In genomic region chr6:116072368-116072767, GRCh38 we compare ENCODE assay signal across 26 cellular contexts. TPM values are rescaled to one million over a fixed set of nuclear protein-coding genes. Genes with fewer than 3 reads are reported as not detected.
DNase-seq lines count a peak whose midpoint lies in the region; ATAC-seq and TF ChIP-seq lines count a peak whose summit lies in the region.
"Had no signal": no experiment of that assay in that cellular context is flagged by ENCODE, and none has a peak within 500 bp of the region (broad histone marks: within the 10 kb centered on the region; RNA-seq: fewer than 3 reads in every experiment).

No MANE protein-coding gene starts in this region.

- H3K27me3 ChIP-seq in right lobe of liver (no peaks in the 10 kb centered on the region), uterus (no peaks in the 10 kb centered on the region)
- H3K27me3 ChIP-seq: spleen, tibial nerve had no signal

- POLR2A ChIA-PET in activated CD4-positive, alpha-beta T cell treated with anti-CD3 and anti-CD28 coated beads for 36 hours (lab: Charles Lee), result no interaction called here

- peak; percentile 36 for ATAC-seq in activated CD4-positive, alpha-beta T cell treated with anti-CD3 and anti-CD28 coated beads for 36 hours
- ATAC-seq in right lobe of liver, result peak in 3 of 4 donors; percentile 59 to 78 (median 63)
- no peak for ATAC-seq in GM19351 (IDR thresholded peaks at IDR 0.05; ENCODE audit: unreplicated experiment)
- ATAC-seq: CD8-positive, alpha-beta T cell; right cardiac atrium; T-helper 17 cell had no signal

- H3K4me1 Mint-ChIP-seq in activated CD4-positive, alpha-beta T cell treated with anti-CD3 and anti-CD28 coated beads for 36 hours, result peaks cover 3% of the 10 kb centered on the region
- H3K4me1 Mint-ChIP-seq: B cell, nephron progenitor cell had no signal

- intact Hi-C loops in activated CD4-positive, alpha-beta T cell treated with anti-CD3 and anti-CD28 coated beads for 36 hours (cut with DNase I, micrococcal nuclease), result no loop called here
- intact Hi-C loops in right lobe of liver (cut with DNase I), result no loop called here
- intact Hi-C loops in uterus (cut with DNase I; ENCODE audit: low total_unique reads), result no loop called here

- H3K27ac Mint-ChIP-seq in activated CD4-positive, alpha-beta T cell treated with anti-CD3 and anti-CD28 coated beads for 36 hours, result peak overlapping the region; percentile 58
- H3K27ac Mint-ChIP-seq: activated T-cell treated with anti-CD3 and anti-CD28 coated beads, Interleukin-2, amount 50 U/mL, for 24 hours; B cell; CD8-positive, alpha-beta T cell; HFFc6; nephron progenitor cell; T-helper 17 cell had no signal

- H3K36me3 ChIP-seq in right lobe of liver, result no peaks in the 10 kb centered on the region
- H3K36me3 ChIP-seq in uterus, result no peaks in the 10 kb centered on the region
- H3K36me3 ChIP-seq: spleen, tibial nerve had no signal

- no peak overlapping the region for H3K27ac ChIP-seq in right lobe of liver
- no peak overlapping the region for H3K27ac ChIP-seq in uterus
- H3K27ac ChIP-seq: parathyroid adenoma, SK-N-MC, spleen, tibial nerve had no signal

- H3K9me3 ChIP-seq in right lobe of liver (no peaks in the 10 kb centered on the region), uterus (no peaks in the 10 kb centered on the region)
- H3K9me3 ChIP-seq: spleen, tibial nerve had no signal

- no peak overlapping the region for H3K4me3 Mint-ChIP-seq in activated CD4-positive, alpha-beta T cell treated with anti-CD3 and anti-CD28 coated beads for 36 hours
- H3K4me3 Mint-ChIP-seq: activated T-cell treated with anti-CD3 and anti-CD28 coated beads, Interleukin-2, amount 50 U/mL, for 24 hours; B cell; CD8-positive, alpha-beta T cell; HFFc6; nephron progenitor cell; T-helper 17 cell had no signal

- TF ChIP-seq POLR2A in right lobe of liver (IDR thresholded peaks at IDR 0.05), result no peak
- TF ChIP-seq POLR2A in uterus (IDR thresholded peaks at IDR 0.05), result no peak

- H3K27me3 Mint-ChIP-seq in activated CD4-positive, alpha-beta T cell treated with anti-CD3 and anti-CD28 coated beads for 36 hours, result peaks cover 9% of the 10 kb centered on the region

- H3K36me3 Mint-ChIP-seq in activated CD4-positive, alpha-beta T cell treated with anti-CD3 and anti-CD28 coated beads for 36 hours (ENCODE audit: low read depth), result no peaks in the 10 kb centered on the region
- H3K36me3 Mint-ChIP-seq: CD8-positive, alpha-beta T cell had no signal

- no peak for DNase-seq in activated CD4-positive, alpha-beta T cell treated with anti-CD3 and anti-CD28 coated beads for 36 hours
- DNase-seq in activated CD4-positive, alpha-beta T cell treated with anti-CD3 and anti-CD28 coated beads for 4 hours, result no peak
- DNase-seq in NAMALWA (ENCODE audit: low spot score), result peak; percentile 13
- peak; percentile 29 for DNase-seq in choroid plexus epithelial cell (ENCODE audit: low read depth)
- no peak for DNase-seq in right lobe of liver
- no peak for DNase-seq in AML-193 (lab: John Stamatoyannopoulos, UW)
- DNase-seq in uterus, result no peak
- DNase-seq: activated T-cell treated with anti-CD3 and anti-CD28 coated beads, Interleukin-2, amount 50 U/mL, for 24 hours; CD8-positive, alpha-beta T cell; erythroblast; HFFc6; NCI-H1092; NCI-H2029; NCI-H2227 treated with DMSO at 0.1 percent for 48 hours; NCI-H82; nephron progenitor cell; right cardiac atrium; spleen; T-helper 17 cell had no signal

- CTCF ChIA-PET in activated CD4-positive, alpha-beta T cell treated with anti-CD3 and anti-CD28 coated beads for 36 hours (lab: Charles Lee), result no interaction called here

- TF ChIP-seq CTCF in choroid plexus epithelial cell (conservative IDR thresholded peaks at IDR 0.05; ENCODE audit: low read depth, low read length) (no peak), right lobe of liver (IDR thresholded peaks at IDR 0.05) (no peak), uterus (IDR thresholded peaks at IDR 0.05) (no peak)

- H3K4me3 ChIP-seq in choroid plexus epithelial cell (ENCODE audit: low read depth, low read length) (no peak overlapping the region), right lobe of liver (no peak overlapping the region), uterus (no peak overlapping the region)
- H3K4me3 ChIP-seq: SK-N-MC, spleen, tibial nerve had no signal

- 0% methylated on average over 1 of the region's 1 CpG for WGBS in right lobe of liver (ENCODE audit: insufficient coverage, low coverage, low lambda C conversion rate, missing lambda C conversion rate)

- H3K4me1 ChIP-seq in right lobe of liver (peaks cover 0 to 4% (median 0%) of the 10 kb centered on the region in 4 donors), uterus (no peaks in the 10 kb centered on the region)
- H3K4me1 ChIP-seq: parathyroid adenoma, spleen, tibial nerve had no signal

- no peaks in the 10 kb centered on the region for H3K9me3 Mint-ChIP-seq in activated CD4-positive, alpha-beta T cell treated with anti-CD3 and anti-CD28 coated beads for 36 hours (ENCODE audit: low read depth)
- H3K9me3 Mint-ChIP-seq: activated T-cell treated with anti-CD3 and anti-CD28 coated beads, Interleukin-2, amount 50 U/mL, for 24 hours; CD8-positive, alpha-beta T cell; HFFc6; nephron progenitor cell had no signal

RNA-seq across cellular contexts. Expression of gene FRK, which starts 11.7 kb away (rescaled TPM):
- under 1 TPM; 0.02 to 0.05 TPM for total RNA-seq in activated CD4-positive, alpha-beta T cell treated with anti-CD3 and anti-CD28 coated beads for 36 hours
- total RNA-seq in right lobe of liver (10 to 100 TPM in 4 of 6 experiments, 1 to 10 TPM in 2; 8.4 to 14.1 (median 11.9) TPM), uterus (1 to 10 TPM; 1.8 to 8.2 (median 2.3) TPM)

RNA-seq across cellular contexts. Expression of gene NT5DC1, which starts 28.3 kb away (rescaled TPM):
- total RNA-seq in activated CD4-positive, alpha-beta T cell treated with anti-CD3 and anti-CD28 coated beads for 36 hours, result 10 to 100 TPM; 39.4 to 42.4 TPM
- total RNA-seq in right lobe of liver, result 10 to 100 TPM in 4 of 6 experiments, 1 to 10 TPM in 2; 8.5 to 49.1 (median 34.8) TPM
- total RNA-seq in uterus, result 10 to 100 TPM in 1 of 4 donors, 1 to 10 TPM in 3; 2.6 to 37.8 (median 6.5) TPM

RNA-seq across cellular contexts. Expression of gene COL10A1, which starts 53.6 kb away (rescaled TPM):
- not detected for total RNA-seq in activated CD4-positive, alpha-beta T cell treated with anti-CD3 and anti-CD28 coated beads for 36 hours
- 10 to 100 TPM in 1 of 6 experiments, under 1 TPM in 1, not detected in 4; 0.12 to 23.4 TPM for total RNA-seq in right lobe of liver
- under 1 TPM in 1 of 4 donors, not detected in 3; 0.07 TPM for total RNA-seq in uterus
- total RNA-seq: activated CD8-positive, alpha-beta memory T cell treated with anti-CD3 and anti-CD28 coated beads for 36 hours; B cell; CD8-positive, alpha-beta T cell; kidney epithelial cell; right cardiac atrium had no signal

Comparison
In these comparisons a context has a peak if more than half of its experiments do, and no peak if none do; other contexts are left out.
1. DNase-seq: peak in NAMALWA (single experiment) and choroid plexus epithelial cell (single experiment); none in activated CD4-positive, alpha-beta T cell treated with anti-CD3 and anti-CD28 coated beads for 36 hours (single experiment), activated CD4-positive, alpha-beta T cell treated with anti-CD3 and anti-CD28 coated beads for 4 hours (0 of 2), right lobe of liver (0 of 3), AML-193 (0 of 2) and uterus (0 of 2).